ENCODE assay signal across 16 cellular contexts in genomic region chr19:42554046-42554575, GRCh38. TPM values are rescaled to one million over a fixed set of nuclear protein-coding genes. Genes with fewer than 3 reads are reported as not detected.
DNase-seq lines count a peak whose midpoint lies in the region; ATAC-seq and TF ChIP-seq lines count a peak whose summit lies in the region.
"Had no signal": no experiment of that assay in that cellular context is flagged by ENCODE, and none has a peak within 500 bp of the region (broad histone marks: within the 10 kb centered on the region; RNA-seq: fewer than 3 reads in every experiment).

No MANE protein-coding gene starts in this region.

- H3K36me3 Mint-ChIP-seq in dendritic cell treated with granulocyte-macrophage colony-stimulating factor and Interleukin-4, amounts not matched to agents 40 ng/mL and 50 ng/mL, for 4 days (ENCODE audit: low read depth): peaks cover 10% of the 10 kb centered on the region
- peaks cover 8% of the 10 kb centered on the region for H3K36me3 Mint-ChIP-seq in T-helper 17 cell (ENCODE audit: low read depth)

- H4K8ac ChIP-seq in neuronal stem cell (ENCODE audit: low read depth, low read length): no peak overlapping the region
- no peak overlapping the region for H4K8ac ChIP-seq in mesendoderm (ENCODE audit: low read depth, low read length)

- no peak overlapping the region for H2BK120ac ChIP-seq in neuronal stem cell (ENCODE audit: low read depth, low read length)
- H2BK120ac ChIP-seq in mesendoderm (ENCODE audit: low read depth, low read length): no peak overlapping the region

- no peak overlapping the region for H3K18ac ChIP-seq in neuronal stem cell (ENCODE audit: low read length)
- no peak overlapping the region for H3K18ac ChIP-seq in mesendoderm (ENCODE audit: low read length)

- peaks cover 0 to 2% of the 10 kb centered on the region in 2 donors for H3K9me3 ChIP-seq in neuronal stem cell (replicated peaks in 1 of 2; ENCODE audit: control insufficient read depth in 2 of 2, insufficient read depth in 1 of 2, low read depth in 1 of 2, low read length in 2 of 2)
- H3K9me3 ChIP-seq in stomach: peaks cover 0 to 12% (median 3%) of the 10 kb centered on the region in 4 donors
- no peaks in the 10 kb centered on the region for H3K9me3 ChIP-seq in T-helper 17 cell (ENCODE audit: control insufficient read depth, low read length, poor library complexity, severe bottlenecking)

- H3K56ac ChIP-seq in mesendoderm (ENCODE audit: low read length): no peak overlapping the region

- H3K23ac ChIP-seq in neuronal stem cell (ENCODE audit: low read depth, low read length, poor library complexity): no peak overlapping the region
- no peak overlapping the region for H3K23ac ChIP-seq in mesendoderm (ENCODE audit: low read length)

- no peak for TF ChIP-seq CTCF in stomach (IDR thresholded peaks at IDR 0.05)

- no peak overlapping the region for H3K4me3 Mint-ChIP-seq in dendritic cell treated with granulocyte-macrophage colony-stimulating factor and Interleukin-4, amounts not matched to agents 40 ng/mL and 50 ng/mL, for 4 days
- no peak overlapping the region for H3K4me3 Mint-ChIP-seq in T-helper 17 cell
- H3K4me3 Mint-ChIP-seq: CD4-positive, alpha-beta memory T cell; HFFc6 had no signal

- H3K36me3 ChIP-seq in neuronal stem cell (replicated peaks in 1 of 2; ENCODE audit: control insufficient read depth in 2 of 2, insufficient read depth in 2 of 2, low read length in 2 of 2): no peaks in the 10 kb centered on the region
- no peaks in the 10 kb centered on the region for H3K36me3 ChIP-seq in stomach
- H3K36me3 ChIP-seq in mesendoderm (ENCODE audit: control insufficient read depth, insufficient read depth, low read length): no peaks in the 10 kb centered on the region

- H3K4ac ChIP-seq in neuronal stem cell (ENCODE audit: low read length) (no peak overlapping the region), mesendoderm (ENCODE audit: low read depth, low read length) (no peak overlapping the region)

- H4K5ac ChIP-seq in mesendoderm (ENCODE audit: low read length): no peak overlapping the region

- H2AK5ac ChIP-seq in neuronal stem cell (ENCODE audit: low read depth, low read length) (no peak overlapping the region), mesendoderm (ENCODE audit: low read length) (no peak overlapping the region)

- peaks cover 33% of the 10 kb centered on the region for H3K9me3 Mint-ChIP-seq in dendritic cell treated with granulocyte-macrophage colony-stimulating factor and Interleukin-4, amounts not matched to agents 40 ng/mL and 50 ng/mL, for 4 days

- H3K27me3 ChIP-seq in neuronal stem cell (ENCODE audit: control insufficient read depth in 3 of 3, insufficient read depth in 3 of 3, low read depth in 1 of 3, low read length in 3 of 3) (no peaks in the 10 kb centered on the region), stomach (peaks cover 0 to 36% (median 0%) of the 10 kb centered on the region in 3 donors), mesendoderm (ENCODE audit: insufficient read depth, low read length, poor library complexity) (no peaks in the 10 kb centered on the region)

- TF ChIP-seq EP300 in stomach (IDR thresholded peaks at IDR 0.05): no peak

- H3K4me3 ChIP-seq in neuronal stem cell (ENCODE audit: low read length in 2 of 2) (no peak overlapping the region), stomach (no peak overlapping the region), mesendoderm (ENCODE audit: low read length) (no peak overlapping the region)

- H3K4me2 ChIP-seq in neuronal stem cell (ENCODE audit: insufficient read depth, low read length, poor library complexity, severe bottlenecking) (no peak overlapping the region), mesendoderm (ENCODE audit: low read length) (no peak overlapping the region)

- DNase-seq in activated CD8-positive, alpha-beta memory T cell treated with anti-CD3 and anti-CD28 coated beads, Interleukin-2, amount 50 U/mL, for 48 hours: peak; percentile 29
- DNase-seq in activated CD8-positive, alpha-beta memory T cell treated with anti-CD3 and anti-CD28 coated beads, Interleukin-2, amount 50 U/mL, for 4 hours: no peak
- DNase-seq in neuronal stem cell (ENCODE audit: low spot score) (no peak), stomach (peak; percentile 19), T-helper 17 cell (no peak), DMS 273 treated with DMSO at 0.1 percent for 48 hours (lab: John Stamatoyannopoulos, UW) (no peak), mesendoderm (no peak)
- DNase-seq: CD4-positive, alpha-beta memory T cell; DMS153; DMS79 treated with DMSO at 0.1 percent for 48 hours; GOT3 had no signal

- H3K27me3 Mint-ChIP-seq in dendritic cell treated with granulocyte-macrophage colony-stimulating factor and Interleukin-4, amounts not matched to agents 40 ng/mL and 50 ng/mL, for 4 days: peaks cover 95% of the 10 kb centered on the region
- peaks cover 51% of the 10 kb centered on the region for H3K27me3 Mint-ChIP-seq in T-helper 17 cell

- peaks cover 51% of the 10 kb centered on the region for H3K4me1 Mint-ChIP-seq in dendritic cell treated with granulocyte-macrophage colony-stimulating factor and Interleukin-4, amounts not matched to agents 40 ng/mL and 50 ng/mL, for 4 days (ENCODE audit: low read depth)
- peaks cover 3% of the 10 kb centered on the region for H3K4me1 Mint-ChIP-seq in T-helper 17 cell
- H3K4me1 Mint-ChIP-seq: CD4-positive, alpha-beta memory T cell had no signal

- WGBS in neuronal stem cell (ENCODE audit: extremely low coverage in 2 of 2, insufficient read length in 2 of 2, insufficient replicate concordance in 1 of 2), 2 donors: no CpG with 5 or more reads among the region's 3 CpGs
- 71 to 92% (median 85%) methylated on average over 1 to 3 of the region's 3 CpGs; no CpG with 5 or more reads in 1 of the 5 donors for WGBS in stomach, 5 donors
- WGBS in mesendoderm (ENCODE audit: extremely low coverage, insufficient coverage, low lambda C conversion rate): no CpG with 5 or more reads among the region's 3 CpGs

- H3K14ac ChIP-seq in neuronal stem cell (ENCODE audit: low read length): peak overlapping the region; percentile 4

- TF ChIP-seq POLR2A in stomach (IDR thresholded peaks at IDR 0.05): no peak

- H2AFZ ChIP-seq in neuronal stem cell (ENCODE audit: low read length): no peak overlapping the region

- H2BK15ac ChIP-seq in neuronal stem cell (ENCODE audit: low read length): no peak overlapping the region
- no peak overlapping the region for H2BK15ac ChIP-seq in mesendoderm (replicated peaks; ENCODE audit: low read depth)

- no peak overlapping the region for H2BK12ac ChIP-seq in neuronal stem cell (ENCODE audit: low read length)

- no peak overlapping the region for H3K27ac ChIP-seq in neuronal stem cell (replicated peaks; ENCODE audit: low read length)
- H3K27ac ChIP-seq in stomach: no peak overlapping the region
- H3K27ac ChIP-seq in mesendoderm (ENCODE audit: low read depth, low read length): no peak overlapping the region
- H3K27ac ChIP-seq: 22Rv1 had no signal

- peak overlapping the region; percentile 41 for H3K27ac Mint-ChIP-seq in dendritic cell treated with granulocyte-macrophage colony-stimulating factor and Interleukin-4, amounts not matched to agents 40 ng/mL and 50 ng/mL, for 4 days
- no peak overlapping the region for H3K27ac Mint-ChIP-seq in T-helper 17 cell
- H3K27ac Mint-ChIP-seq: CD4-positive, alpha-beta memory T cell; HFFc6 had no signal

- H3K79me2 ChIP-seq in mesendoderm (ENCODE audit: control insufficient read depth, insufficient read depth, low read length): no peaks in the 10 kb centered on the region

- H2BK5ac ChIP-seq in neuronal stem cell (ENCODE audit: low read length) (peak overlapping the region; percentile 11), mesendoderm (ENCODE audit: low read length) (no peak overlapping the region)

- H3K79me1 ChIP-seq in neuronal stem cell (ENCODE audit: low read depth, low read length): no peaks in the 10 kb centered on the region
- H3K79me1 ChIP-seq in mesendoderm (ENCODE audit: low read length): no peaks in the 10 kb centered on the region

- ATAC-seq in T-helper 17 cell: no peak

- H4K91ac ChIP-seq in neuronal stem cell (ENCODE audit: low read depth, low read length, poor library complexity): no peak overlapping the region

- H3K4me1 ChIP-seq in neuronal stem cell (ENCODE audit: control insufficient read depth in 2 of 2, insufficient read depth in 1 of 2, low read depth in 1 of 2, low read length in 2 of 2): peaks cover 0 to 2% of the 10 kb centered on the region in 2 donors
- H3K4me1 ChIP-seq in stomach: peaks cover 0 to 19% (median 0%) of the 10 kb centered on the region in 4 donors
- H3K4me1 ChIP-seq in mesendoderm (ENCODE audit: control insufficient read depth, low read depth, low read length): no peaks in the 10 kb centered on the region

- no peak overlapping the region for H3K9ac ChIP-seq in neuronal stem cell (ENCODE audit: low read depth, low read length, poor library complexity)
- no peak overlapping the region for H3K9ac ChIP-seq in mesendoderm (ENCODE audit: low read length)

- intact Hi-C loops in dendritic cell treated with granulocyte-macrophage colony-stimulating factor and Interleukin-4, amounts not matched to agents 40 ng/mL and 50 ng/mL, for 4 days (cut with micrococcal nuclease): no loop called here
- intact Hi-C loops in stomach (cut with DNase I; ENCODE audit: low total_unique reads): no loop called here

RNA-seq across cellular contexts. Expression of gene CEACAM1, which starts 25.8 kb away (rescaled TPM):
- 0.01 TPM for polyA plus RNA-seq in neuronal stem cell (2013, experiment 1 of 2)
- polyA plus RNA-seq in neuronal stem cell (2013, experiment 2 of 2): 0.03 TPM
- total RNA-seq in stomach: 10 to 100 TPM in 1 of 5 donors, 1 to 10 TPM in 3, under 1 TPM in 1; 0.45 to 99.2 (median 4.1) TPM
- 10 to 100 TPM in 1 of 3 donors, 1 to 10 TPM in 2; 1.1 to 18.1 (median 4.2) TPM for polyA plus RNA-seq in stomach
- 10 to 100 TPM in 1 of 2 donors, 1 to 10 TPM in 1; 5.6 to 10.0 TPM for total RNA-seq in T-helper 17 cell
- polyA plus RNA-seq in mesendoderm (2013, experiment 1 of 2): 2.9 TPM
- 2.1 TPM for polyA plus RNA-seq in mesendoderm (2013, experiment 2 of 2)
- total RNA-seq: HFFc6, HT1080 had no signal

RNA-seq across cellular contexts. Expression of gene CEACAM8, which starts 40.6 kb away (rescaled TPM):
- polyA plus RNA-seq in neuronal stem cell (2013, experiment 1 of 2): not detected
- polyA plus RNA-seq in neuronal stem cell (2013, experiment 2 of 2): not detected
- total RNA-seq in stomach: 1 to 10 TPM in 1 of 5 donors, not detected in 4; 1.1 TPM
- polyA plus RNA-seq in stomach: under 1 TPM in 2 of 3 donors, not detected in 1; 0.05 to 0.12 TPM
- not detected for total RNA-seq in T-helper 17 cell
- not detected for polyA plus RNA-seq in mesendoderm (2013, experiment 1 of 2)
- not detected for polyA plus RNA-seq in mesendoderm (2013, experiment 2 of 2)
- total RNA-seq: A673; CD4-positive, alpha-beta memory T cell; HFFc6; HT1080 had no signal
- polyA plus RNA-seq: CD4-positive, alpha-beta memory T cell had no signal

Comparison
In these comparisons a context has a peak if more than half of its experiments do, and no peak if none do; other contexts are left out.
1. DNase-seq: peak in activated CD8-positive, alpha-beta memory T cell treated with anti-CD3 and anti-CD28 coated beads, Interleukin-2, amount 50 U/mL, for 48 hours (single experiment) and stomach (single experiment); none in activated CD8-positive, alpha-beta memory T cell treated with anti-CD3 and anti-CD28 coated beads, Interleukin-2, amount 50 U/mL, for 4 hours (single experiment), neuronal stem cell (single experiment), T-helper 17 cell (0 of 3), DMS 273 treated with DMSO at 0.1 percent for 48 hours (single experiment) and mesendoderm (single experiment).